Comparison of ENCODE assay signal across 10 cellular contexts in the genomic region with DNA sequence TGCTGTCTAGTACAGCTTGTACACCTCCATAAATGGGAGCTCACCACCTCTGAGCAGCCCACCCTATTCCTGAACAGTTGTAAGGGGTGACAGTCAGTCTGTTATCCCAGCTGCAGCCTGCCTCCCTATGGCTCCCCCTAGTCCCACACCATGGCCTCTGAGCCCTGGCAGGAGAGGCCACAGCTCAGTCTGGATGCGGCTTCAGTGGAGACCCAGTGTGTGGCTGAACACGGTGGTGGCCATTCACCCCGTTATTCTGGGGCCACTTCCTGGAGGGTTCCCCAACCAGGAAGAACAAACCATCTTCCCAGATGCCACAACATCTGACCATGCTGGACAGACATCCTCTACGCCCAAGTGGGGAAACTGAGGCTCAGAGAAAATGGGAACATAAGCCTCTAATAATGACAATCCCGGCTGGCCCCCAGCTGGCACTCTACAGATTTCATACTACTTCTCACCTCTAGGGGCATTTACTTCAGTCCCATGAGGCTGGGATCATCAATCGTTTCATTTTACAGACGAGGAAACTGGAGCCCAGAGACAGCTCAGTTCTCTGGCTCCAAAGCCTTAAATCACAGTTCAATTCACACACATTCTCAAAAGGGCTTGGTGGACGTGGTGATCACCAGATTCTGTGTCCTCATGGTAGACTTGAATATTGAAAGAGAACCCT. TPM values are rescaled to one million over a fixed set of nuclear protein-coding genes. Genes with fewer than 3 reads are reported as not detected.
DNase-seq lines count a peak whose midpoint lies in the region; ATAC-seq and TF ChIP-seq lines count a peak whose summit lies in the region.
"Had no signal": no experiment of that assay in that cellular context is flagged by ENCODE, and none has a peak within 500 bp of the region (broad histone marks: within the 10 kb centered on the region; RNA-seq: fewer than 3 reads in every experiment).

No MANE protein-coding gene starts in this region.

- peak; percentile 15 for DNase-seq in DMS53 (lab: John Stamatoyannopoulos, UW)
- no peak for DNase-seq in DMS53 treated with DMSO at 0.1 percent for 48 hours (lab: John Stamatoyannopoulos, UW; ENCODE audit: unreplicated experiment)
- peak; percentile 11 for DNase-seq in LHCN-M2 (ENCODE audit: low read depth)
- peak; percentile 13 for DNase-seq in brain microvascular endothelial cell
- DNase-seq in osteoblast (ENCODE audit: insufficient read length, low spot score, missing footprints), result peak; percentile 86
- DNase-seq in CD8-positive, alpha-beta T cell, result no peak
- no peak for DNase-seq in NCI-H1436 (lab: John Stamatoyannopoulos, UW)
- DNase-seq: amygdala had no signal

- no peak overlapping the region for H3K4me2 ChIP-seq in osteoblast (ENCODE audit: insufficient read depth, low read length)

- no peaks in the 10 kb centered on the region for H3K79me2 ChIP-seq in osteoblast (ENCODE audit: insufficient read depth, low read length)

- no peak overlapping the region for H3K4me3 Mint-ChIP-seq in CD8-positive, alpha-beta T cell
- H3K4me3 Mint-ChIP-seq: T-helper 1 cell treated with Interleukin-12 subunit alpha and Interleukin-12 subunit beta and Interleukin-4 antibody, amounts not matched to agents 30 μg/mL and 1 μg/mL, for 36 hours had no signal

- no peaks in the 10 kb centered on the region for H3K36me3 Mint-ChIP-seq in CD8-positive, alpha-beta T cell

- no peak overlapping the region for H2AFZ ChIP-seq in osteoblast (ENCODE audit: low read length)

- POLR2A ChIA-PET in CD8-positive, alpha-beta T cell (lab: Charles Lee), result no interaction called here

- H3K4me1 Mint-ChIP-seq in CD8-positive, alpha-beta T cell (ENCODE audit: low read depth), result no peaks in the 10 kb centered on the region

- H3K27me3 Mint-ChIP-seq in CD8-positive, alpha-beta T cell (ENCODE audit: low read depth), result peaks cover 35% of the 10 kb centered on the region

- TF ChIP-seq CTCF in brain microvascular endothelial cell (IDR thresholded peaks at IDR 0.05; ENCODE audit: low read depth, low read length, missing control alignments), result peak; percentile 53
- TF ChIP-seq CTCF in osteoblast (IDR thresholded peaks at IDR 0.05; ENCODE audit: extremely low read depth, low read depth, low read length), result peak; percentile 44
- TF ChIP-seq CTCF in CD8-positive, alpha-beta T cell (IDR thresholded peaks at IDR 0.05), result no peak

- H3K4me3 ChIP-seq in brain microvascular endothelial cell (ENCODE audit: low read depth, low read length) (no peak overlapping the region), osteoblast (ENCODE audit: insufficient read depth, low read length) (no peak overlapping the region)
- H3K4me3 ChIP-seq in CD8-positive, alpha-beta T cell (ENCODE audit: low read depth, low read length), result no peak overlapping the region

- H3K4me1 ChIP-seq in osteoblast (ENCODE audit: insufficient read depth, low read length), result no peaks in the 10 kb centered on the region
- H3K4me1 ChIP-seq in CD8-positive, alpha-beta T cell (ENCODE audit: insufficient read depth, low read length), result no peaks in the 10 kb centered on the region

- H3K36me3 ChIP-seq in brain microvascular endothelial cell (replicated peaks), result no peaks in the 10 kb centered on the region
- no peaks in the 10 kb centered on the region for H3K36me3 ChIP-seq in osteoblast (ENCODE audit: insufficient read depth, low read length)
- H3K36me3 ChIP-seq in CD8-positive, alpha-beta T cell (ENCODE audit: insufficient read depth, low read length), result no peaks in the 10 kb centered on the region

- no peaks in the 10 kb centered on the region for H3K9me3 Mint-ChIP-seq in CD8-positive, alpha-beta T cell
- H3K9me3 Mint-ChIP-seq: T-helper 1 cell treated with Interleukin-12 subunit alpha and Interleukin-12 subunit beta and Interleukin-4 antibody, amounts not matched to agents 30 μg/mL and 1 μg/mL, for 36 hours had no signal

- H3K27ac ChIP-seq in brain microvascular endothelial cell (no peak overlapping the region), osteoblast (ENCODE audit: low read depth, low read length) (no peak overlapping the region)
- no peak overlapping the region for H3K27ac ChIP-seq in CD8-positive, alpha-beta T cell (ENCODE audit: low read depth, low read length)

- peaks cover 20% of the 10 kb centered on the region for H3K27me3 ChIP-seq in brain microvascular endothelial cell (replicated peaks)
- peaks cover 36% of the 10 kb centered on the region for H3K27me3 ChIP-seq in osteoblast (ENCODE audit: insufficient read depth, low read length)
- H3K27me3 ChIP-seq in CD8-positive, alpha-beta T cell (ENCODE audit: insufficient read depth, low read length), result no peaks in the 10 kb centered on the region

- CTCF ChIA-PET in CD8-positive, alpha-beta T cell (lab: Charles Lee), result interaction anchor here (0.6 to 1.5 kb wide), 4 partner anchors 9 to 372 kb away, joined by 3 to 5 read pairs (median 4); a partner anchor contains a TSS

- no peaks in the 10 kb centered on the region for H3K9me3 ChIP-seq in osteoblast (ENCODE audit: low read depth, low read length)
- H3K9me3 ChIP-seq in CD8-positive, alpha-beta T cell (ENCODE audit: low read length), result no peaks in the 10 kb centered on the region

- intact Hi-C loops in CD8-positive, alpha-beta T cell (cut with DNase I, micrococcal nuclease), result no loop called here

- in situ Hi-C loops in brain microvascular endothelial cell (cut with HindIII; ENCODE audit: low pct_ligation_motif_present, low sequenced_read_pairs), result no loop called here

- no peak overlapping the region for H3K27ac Mint-ChIP-seq in CD8-positive, alpha-beta T cell
- H3K27ac Mint-ChIP-seq: T-helper 1 cell treated with Interleukin-12 subunit alpha and Interleukin-12 subunit beta and Interleukin-4 antibody, amounts not matched to agents 30 μg/mL and 1 μg/mL, for 36 hours had no signal

- ATAC-seq in CD8-positive, alpha-beta T cell, result no peak
- ATAC-seq in HG03571 (IDR thresholded peaks at IDR 0.05; ENCODE audit: unreplicated experiment), result no peak

- H4K20me1 ChIP-seq in osteoblast (ENCODE audit: insufficient read depth, low read length), result no peaks in the 10 kb centered on the region

RNA-seq across cellular contexts. Expression of a gene that starts 9.3 kb away (rescaled TPM):
- not detected in 2 replicates for total RNA-seq in LHCN-M2 (2014; rRNA removed)
- 0.01 TPM for polyA plus RNA-seq in LHCN-M2 (2012)
- total RNA-seq in osteoblast, result under 0.01 and 1.4 TPM in 2 replicates
- not detected for total RNA-seq in CD8-positive, alpha-beta T cell

Comparison
In these comparisons a context has a peak if more than half of its experiments do, and no peak if none do; other contexts are left out.
1. DNase-seq: peak in DMS53 (single experiment), LHCN-M2 (single experiment), brain microvascular endothelial cell (single experiment) and osteoblast (single experiment); none in DMS53 treated with DMSO at 0.1 percent for 48 hours (single experiment), CD8-positive, alpha-beta T cell (0 of 7) and NCI-H1436 (single experiment).